15 cellular contexts compared by ENCODE assay signal in genomic region chr18:73549236-73549635, GRCh38.
DNase-seq lines count a peak whose midpoint lies in the region; ATAC-seq and TF ChIP-seq lines count a peak whose summit lies in the region.
"Had no signal": no experiment of that assay in that cellular context is flagged by ENCODE, and none has a peak within 500 bp of the region (broad histone marks: within the 10 kb centered on the region; RNA-seq: fewer than 3 reads in every experiment).

No MANE protein-coding gene starts in this region.

- in situ Hi-C loops in GM23248 (cut with MboI) = no loop called here

- no peaks in the 10 kb centered on the region for H3K36me3 ChIP-seq in GM23248 (ENCODE audit: low read depth)

- H3K4me3 ChIP-seq in GM23248 = no peak overlapping the region

- no peak for ATAC-seq in GM21723 (IDR thresholded peaks at IDR 0.05; ENCODE audit: unreplicated experiment)
- ATAC-seq in GM19455 (IDR thresholded peaks at IDR 0.05; ENCODE audit: unreplicated experiment) = no peak
- ATAC-seq: PC-3 had no signal

- CTCF ChIA-PET in HEK293T (lab: Yijun Ruan, JAX) = no interaction called here

- H2AFZ ChIP-seq in GM23248 = 0 out of 2 replicates have a peak overlapping the region, but pooled peaks have one; percentile 29

- H3K4me1 ChIP-seq in GM23248 (ENCODE audit: insufficient read depth) = no peaks in the 10 kb centered on the region

- H3K27me3 ChIP-seq in GM23248 (replicated peaks; ENCODE audit: insufficient read depth) = no peaks in the 10 kb centered on the region

- no peak overlapping the region for H3K9ac ChIP-seq in GM23248

- H3K79me2 ChIP-seq in GM23248 (ENCODE audit: insufficient read depth) = no peaks in the 10 kb centered on the region

- H3K4me2 ChIP-seq in GM23248 (ENCODE audit: unreplicated experiment) = no peak overlapping the region

- DNase-seq in GM23248 = peak; percentile 3
- peak; percentile 11 to 80 for DNase-seq in NCI-H446 (lab: John Stamatoyannopoulos, UW)
- DNase-seq in cerebellar cortex (ENCODE audit: low spot score) = peak; percentile 49
- peak; percentile 1 for DNase-seq in globus pallidus (ENCODE audit: low spot score)
- no peak for DNase-seq in HEK293T (ENCODE audit: extremely low spot score)
- DNase-seq in stimulated activated CD4-positive, alpha-beta T cell treated with anti-CD3 and anti-CD28 coated beads, Interleukin-4, amount 100 ng/mL, for 4 hours = no peak
- DNase-seq: C1 segment of cervical spinal cord, KG1, NCI-H1105 treated with DMSO at 0.1 percent for 48 hours, NCI-H1930, NCI-H524 treated with DMSO at 0.1 percent for 48 hours, PC-3, T-helper 1 cell had no signal

- H3K9me3 ChIP-seq in GM23248 (ENCODE audit: low read depth) = peaks cover 3% of the 10 kb centered on the region

- no peaks in the 10 kb centered on the region for H3K9me2 ChIP-seq in GM23248 (ENCODE audit: insufficient read depth)

- H3K27ac ChIP-seq in GM23248 = no peak overlapping the region

- 12 to 13% methylated on average over 5 of the region's 5 CpGs for WGBS in GM23248 (ENCODE audit: low coverage in 1 of 2, low lambda C conversion rate in 2 of 2, missing lambda C conversion rate in 2 of 2), 2 experiments

- POLR2A ChIA-PET in HEK293T (lab: Yijun Ruan, JAX) = no interaction called here

- H3F3A ChIP-seq in GM23248 (ENCODE audit: insufficient read depth) = no peaks in the 10 kb centered on the region

- no peaks in the 10 kb centered on the region for H4K20me1 ChIP-seq in GM23248 (ENCODE audit: insufficient read depth)

TF ChIP-seq in HEK293T, 16 proteins besides CTCF, POLR2A, EP300 and RAD21:
- TF ChIP-seq SP1 (IDR thresholded peaks at IDR 0.05) (no peak), LEF1 (IDR thresholded peaks at IDR 0.05; ENCODE audit: borderline replicate concordance) (no peak), ZNF384 (IDR thresholded peaks at IDR 0.05) (no peak), FOXA1 (IDR thresholded peaks at IDR 0.05) (no peak), PKNOX1 (IDR thresholded peaks at IDR 0.05) (no peak), BHLHE40 (IDR thresholded peaks at IDR 0.05; ENCODE audit: borderline replicate concordance) (no peak), L3MBTL2 (conservative IDR thresholded peaks at IDR 0.05) (no peak), SUZ12 (IDR thresholded peaks at IDR 0.05) (no peak), TARDBP (IDR thresholded peaks at IDR 0.05) (no peak), ARNT (IDR thresholded peaks at IDR 0.05) (no peak), FOXK2 (IDR thresholded peaks at IDR 0.05) (no peak), FOXM1 (IDR thresholded peaks at IDR 0.05; ENCODE audit: borderline replicate concordance) (no peak), HDGF (IDR thresholded peaks at IDR 0.05; ENCODE audit: borderline replicate concordance) (no peak), NFRKB (IDR thresholded peaks at IDR 0.05) (no peak), ELF4 (IDR thresholded peaks at IDR 0.05) (no peak), CTBP1 (IDR thresholded peaks at IDR 0.05; ENCODE audit: borderline replicate concordance) (no peak)

Comparison
In these comparisons a context has a peak if more than half of its experiments do, and no peak if none do; other contexts are left out.
1. DNase-seq: peak in GM23248 (single experiment), NCI-H446 (2 of 2), cerebellar cortex (single experiment) and globus pallidus (single experiment); none in HEK293T (single experiment) and stimulated activated CD4-positive, alpha-beta T cell treated with anti-CD3 and anti-CD28 coated beads, Interleukin-4, amount 100 ng/mL, for 4 hours (0 of 2).